Comparison of ENCODE assay signal across 1 cellular context in genomic region chr3:65005481-65005880, GRCh38.
TF ChIP-seq lines count a peak whose summit lies in the region.

No MANE protein-coding gene starts in this region.

TF ChIP-seq in SK-N-SH treated with all-trans-retinoic acid at 6 μM for 48 hours, 23 proteins besides CTCF, POLR2A, EP300 and RAD21 (continued from another document):
- TF ChIP-seq ZC3H10 (CRISPR knock-in tag; IDR thresholded peaks at IDR 0.05), result no peak
